In the genomic region with DNA sequence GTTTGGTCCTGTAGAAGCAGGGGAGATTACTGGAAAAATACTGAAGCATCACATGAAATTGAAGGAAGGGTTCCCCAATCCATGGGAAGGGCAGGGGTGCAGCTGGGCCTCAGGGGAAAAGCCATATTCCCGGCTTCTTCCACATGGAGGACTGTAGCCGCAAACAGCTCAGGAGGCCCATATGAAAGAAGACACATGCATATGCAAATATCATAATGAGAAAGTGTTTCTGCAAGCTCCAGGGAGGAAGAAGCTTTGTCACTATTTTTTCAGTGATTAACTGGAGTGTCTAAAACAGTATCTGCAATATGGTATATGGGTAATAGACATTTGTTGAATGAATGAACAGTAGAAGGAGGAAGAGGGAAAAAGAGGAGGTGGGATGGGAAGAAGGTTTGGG, we compare ENCODE assay signal across 18 cellular contexts. TPM values are rescaled to one million over a fixed set of nuclear protein-coding genes. Genes with fewer than 3 reads are reported as not detected.
A peak's percentile ranks its signal among the peaks of the same experiment; 100 is the strongest.
DNase-seq lines count a peak whose midpoint lies in the region; ATAC-seq, FAIRE-seq and TF ChIP-seq lines count a peak whose summit lies in the region.
"Had no signal": no experiment of that assay in that cellular context is flagged by ENCODE, and none has a peak within 500 bp of the region (broad histone marks: within the 10 kb centered on the region; RNA-seq: fewer than 3 reads in every experiment).

No MANE protein-coding gene starts in this region.

- ATAC-seq in GM12878, result no peak
- ATAC-seq: A549 had no signal

- FAIRE-seq in GM12891 (lab: Jason Lieb, UNC) (no peak), GM12878 (lab: Jason Lieb, UNC) (no peak)
- FAIRE-seq: A549, H54 had no signal

- POLR2A ChIA-PET in GM12878 (lab: Charles Lee), result no interaction called here

- in situ Hi-C loops in GM12878 (cut with MboI), result loop anchor here (5.0 to 10.0 kb wide), 4 partner anchors 198 to 1041 kb away; a partner anchor contains a TSS

- no peaks in the 10 kb centered on the region for H3K79me2 ChIP-seq in GM12878 (ENCODE audit: control insufficient read depth, insufficient read depth, low read length)

- TF ChIP-seq POLR2A in GM12891 (IDR thresholded peaks at IDR 0.05; ENCODE audit: low read depth, low read length) (no peak), GM12878 (IDR thresholded peaks at IDR 0.05; ENCODE audit: low read depth, low read length) (no peak), spleen (IDR thresholded peaks at IDR 0.05) (no peak)

- BruUV-seq in GM12878 (replicated peaks; lab: Mats Ljungman, UMichigan), result no TSS peak

- 50% methylated on average over 2 of the region's 2 CpGs for WGBS in GM12878 (ENCODE audit: insufficient coverage, insufficient replicate concordance, low lambda C conversion rate, missing lambda C conversion rate)
- WGBS in spleen, 5 donors, result 89 to 100% (median 92%) methylated on average over 2 of the region's 2 CpGs

- H4K20me1 ChIP-seq in GM12878 (ENCODE audit: control insufficient read depth, insufficient read depth), result no peaks in the 10 kb centered on the region

- SMC1A ChIA-PET in GM12878 (lab: Charles Lee; ENCODE audit: uncharacterized antibody, unreplicated experiment), result interaction anchor here (1.1 to 4.0 kb wide), 2 partner anchors 196 to 430 kb away, joined by 3 to 38 read pairs; no protein-coding TSS in a partner anchor

- RAD21 ChIA-PET in GM12878 (lab: Charles Lee; ENCODE audit: unreplicated experiment), result no interaction called here

- no peak for TF ChIP-seq RAD21 in GM12878 (IDR thresholded peaks at IDR 0.05; ENCODE audit: insufficient read depth, low read depth, low read length)

- intact Hi-C loops in GM12878 (cut with micrococcal nuclease; ENCODE audit: unreplicated experiment) (no loop called here), spleen (cut with DNase I; ENCODE audit: low total_unique reads) (loop anchor here (5.0 kb wide), 2 partner anchors 428 to 618 kb away; no protein-coding TSS in a partner anchor)

- H3K27ac ChIP-seq in GM12878 (ENCODE audit: control insufficient read depth, insufficient read depth) (no peak overlapping the region), spleen (no peak overlapping the region)
- H3K27ac ChIP-seq: 22Rv1, A549, C4-2B, GM23248 had no signal

- H3K9ac ChIP-seq in GM12878 (ENCODE audit: control insufficient read depth, insufficient read depth, low read length), result no peak overlapping the region
- H3K9ac ChIP-seq: GM23248 had no signal

- H3K4me2 ChIP-seq in GM12878 (ENCODE audit: control insufficient read depth, insufficient read depth), result no peak overlapping the region
- H3K4me2 ChIP-seq: A549 had no signal

- H3K36me3 ChIP-seq in GM12878 (ENCODE audit: control insufficient read depth in 2 of 2, insufficient read depth in 2 of 2, low read length in 1 of 2) (no peaks in the 10 kb centered on the region), spleen (no peaks in the 10 kb centered on the region)

- TF ChIP-seq CTCF in GM12878 (IDR thresholded peaks at IDR 0.05 in 2 of 3, conservative IDR thresholded peaks at IDR 0.05 in 1 of 3; ENCODE audit: control insufficient read depth in 2 of 3, extremely low read depth in 1 of 3, insufficient read depth in 1 of 3, low read depth in 3 of 3, low read length in 3 of 3), result no peak
- TF ChIP-seq CTCF in spleen (IDR thresholded peaks at IDR 0.05 in 8 of 11, conservative IDR thresholded peaks at IDR 0.05 in 3 of 11), result no peak

- CTCF ChIA-PET in GM12878 (lab: Yijun Ruan, JAX), result interaction anchor here (0.9 to 1.4 kb wide), 2 partner anchors 9 to 197 kb away, joined by 3 to 12 read pairs; no protein-coding TSS in a partner anchor

- H3K27me3 ChIP-seq in GM12878 (replicated peaks in 1 of 2; ENCODE audit: control insufficient read depth in 2 of 2, insufficient read depth in 2 of 2, low read length in 1 of 2), result no peaks in the 10 kb centered on the region
- H3K27me3 ChIP-seq in spleen (replicated peaks in 1 of 7), result no peaks in the 10 kb centered on the region

- no peak overlapping the region for H3K4me3 ChIP-seq in GM12878
- H3K4me3 ChIP-seq in spleen, result no peak overlapping the region
- H3K4me3 ChIP-seq: A549, GM23248 had no signal

- no peak overlapping the region for H2AFZ ChIP-seq in GM12878 (ENCODE audit: control insufficient read depth, low read depth, low read length)
- H2AFZ ChIP-seq: GM23248 had no signal

- H3K9me3 ChIP-seq in GM12878 (replicated peaks; ENCODE audit: control insufficient read depth, insufficient read depth, low read length), result no peaks in the 10 kb centered on the region
- H3K9me3 ChIP-seq in spleen, result no peaks in the 10 kb centered on the region
- H3K9me3 ChIP-seq: A549 had no signal

- no peak for TF ChIP-seq EP300 in GM12878 (IDR thresholded peaks at IDR 0.05; ENCODE audit: borderline replicate concordance in 1 of 2, control insufficient read depth in 1 of 2, low read depth in 2 of 2, low read length in 2 of 2)

- no peak for DNase-seq in GM12891 (ENCODE audit: insufficient read length, low spot score)
- DNase-seq in NCI-H526 (lab: John Stamatoyannopoulos, UW), result peak; percentile 22 to 67
- DNase-seq in GM12878 (ENCODE audit: low read depth, low spot score), result no peak
- peak; percentile 20 for DNase-seq in spleen
- DNase-seq in cerebellar nuclear complex (lab: John Stamatoyannopoulos, UW), result no peak
- no peak for DNase-seq in COLO668 (lab: John Stamatoyannopoulos, UW; ENCODE audit: unreplicated experiment)
- no peak for DNase-seq in NCI-H2107 (lab: John Stamatoyannopoulos, UW)
- DNase-seq: AML-193; CD4-positive, alpha-beta T cell; DMS153; DMS79; GDM1; GM23248; HCEC 1CT had no signal

- H3K4me1 ChIP-seq in GM12878 (ENCODE audit: control insufficient read depth, insufficient read depth, low read length) (peaks cover 6% of the 10 kb centered on the region), spleen (peaks cover 7 to 20% (median 11%) of the 10 kb centered on the region in 6 donors)

TF ChIP-seq in GM12891, 5 proteins besides CTCF, POLR2A, EP300 and RAD21:
- TF ChIP-seq POU2F2 (IDR thresholded peaks at IDR 0.05; ENCODE audit: low read depth, low read length) (peak; percentile 91; the same call in 1 of the 2 replicates), POLR2AphosphoS5 (IDR thresholded peaks at IDR 0.05; ENCODE audit: low read depth, low read length) (no peak), SPI1 (IDR thresholded peaks at IDR 0.05; ENCODE audit: low read depth, low read length) (no peak)

TF ChIP-seq in GM12878, 131 proteins besides CTCF, POLR2A, EP300 and RAD21:
- TF ChIP-seq, protein P1, sequence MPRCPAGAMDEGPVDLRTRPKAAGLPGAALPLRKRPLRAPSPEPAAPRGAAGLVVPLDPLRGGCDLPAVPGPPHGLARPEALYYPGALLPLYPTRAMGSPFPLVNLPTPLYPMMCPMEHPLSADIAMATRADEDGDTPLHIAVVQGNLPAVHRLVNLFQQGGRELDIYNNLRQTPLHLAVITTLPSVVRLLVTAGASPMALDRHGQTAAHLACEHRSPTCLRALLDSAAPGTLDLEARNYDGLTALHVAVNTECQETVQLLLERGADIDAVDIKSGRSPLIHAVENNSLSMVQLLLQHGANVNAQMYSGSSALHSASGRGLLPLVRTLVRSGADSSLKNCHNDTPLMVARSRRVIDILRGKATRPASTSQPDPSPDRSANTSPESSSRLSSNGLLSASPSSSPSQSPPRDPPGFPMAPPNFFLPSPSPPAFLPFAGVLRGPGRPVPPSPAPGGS (IDR thresholded peaks at IDR 0.05; ENCODE audit: borderline replicate concordance, insufficient read depth, low read depth, low read length, poor library complexity, severe bottlenecking), result no peak
- peak; percentile 81; the same call in 2 of the 3 replicates for TF ChIP-seq POU2F2 (IDR thresholded peaks at IDR 0.05; ENCODE audit: borderline replicate concordance, low read depth, low read length)
- TF ChIP-seq ETV6 (conservative IDR thresholded peaks at IDR 0.05 in 1 of 2, IDR thresholded peaks at IDR 0.05 in 1 of 2; ENCODE audit: borderline replicate concordance in 1 of 2, low read depth in 1 of 2), result no peak

RNA-seq across cellular contexts. Expression of a gene that starts 19.1 kb away (rescaled TPM):
- polyA plus RNA-seq in GM12891 (2012; ENCODE audit: low read depth, missing spikeins), result 11.6 TPM
- total RNA-seq in GM12878 (2013; cell fraction: nucleolus; rRNA removed), result 3.3 and 3.5 TPM in 2 replicates
- total RNA-seq in GM12878 (2014; rRNA removed), result 10.7 and 10.8 TPM in 2 replicates
- 13.0 and 14.7 TPM in 2 replicates for total RNA-seq in GM12878 (2014; rRNA removed; fragmentation: Illumina TruSeq; extraction: Trizol)
- total RNA-seq in GM12878 (2021), result 15.4 and 20.6 TPM in 2 replicates
- polyA plus RNA-seq in GM12878 (2011; ENCODE audit: low read depth), result 5.3 TPM
- polyA plus RNA-seq in GM12878 (2011; rRNA removed), result 26.1 and 39.1 TPM in 2 replicates
- polyA plus RNA-seq in GM12878 (2011; cell fraction: cytosol; rRNA removed), result 7.1 and 7.3 TPM in 2 replicates
- 3.4 and 5.5 TPM in 2 replicates for polyA plus RNA-seq in GM12878 (2011; cell fraction: nucleus; rRNA removed)
- 10.3 and 11.2 TPM in 2 replicates for polyA plus RNA-seq in GM12878 (2012)
- polyA plus RNA-seq in GM12878 (2014; fragmentation: Illumina TruSeq; extraction: Trizol), result 18.0 and 19.0 TPM in 2 replicates
- 10 to 100 TPM; 67.1 to 71.8 TPM for polyA plus RNA-seq in GM12878 (2014; fragmentation: Nextera tagmentation; extraction: Ambion mirVana)
- 9.2 and 10.9 TPM in 2 replicates for polyA plus RNA-seq in GM12878 (2014; rRNA removed)
- polyA plus RNA-seq in GM12878 (2016; fragmentation: Nextera tagmentation; extraction: Ambion mirVana), result 10 to 100 TPM; 50.6 to 54.8 TPM
- 5.8 and 6.9 TPM in 2 replicates for polyA minus RNA-seq in GM12878 (2011; rRNA and poly(A)+ RNA removed)
- 3.3 and 3.7 TPM in 2 replicates for polyA minus RNA-seq in GM12878 (2011; cell fraction: cytosol; rRNA and poly(A)+ RNA removed)
- polyA minus RNA-seq in GM12878 (2011; cell fraction: nucleus; rRNA and poly(A)+ RNA removed), result 2.7 and 3.5 TPM in 2 replicates
- 10 to 100 TPM; 13.7 to 17.9 (median 15.3) TPM for total RNA-seq in spleen
- polyA plus RNA-seq in spleen, result 10 to 100 TPM in 2 of 3 donors, 1 to 10 TPM in 1; 7.2 to 13.7 (median 10.2) TPM

RNA-seq across cellular contexts. Expression of a gene that starts 19.4 kb away (rescaled TPM):
- polyA plus RNA-seq in GM12891 (2012; ENCODE audit: low read depth, missing spikeins), result 9.0 TPM
- total RNA-seq in GM12878 (2013; cell fraction: nucleolus; rRNA removed), result 46.6 and 47.8 TPM in 2 replicates
- total RNA-seq in GM12878 (2014; rRNA removed) (18.9 and 20.5 TPM in 2 replicates), GM12878 (2014; rRNA removed; fragmentation: Illumina TruSeq; extraction: Trizol) (13.5 and 14.4 TPM in 2 replicates), GM12878 (2021) (14.5 and 15.4 TPM in 2 replicates), spleen (10 to 100 TPM; 17.3 to 30.6 (median 21.7) TPM)
- polyA plus RNA-seq in GM12878 (2011; ENCODE audit: low read depth), result 4.2 TPM
- polyA plus RNA-seq in GM12878 (2011; rRNA removed) (18.7 and 22.6 TPM in 2 replicates), GM12878 (2014; fragmentation: Illumina TruSeq; extraction: Trizol) (12.9 and 16.9 TPM in 2 replicates), GM12878 (2014; fragmentation: Nextera tagmentation; extraction: Ambion mirVana) (1 to 10 TPM; 5.6 to 6.9 TPM), GM12878 (2014; rRNA removed) (13.2 and 13.5 TPM in 2 replicates), GM12878 (2016; fragmentation: Nextera tagmentation; extraction: Ambion mirVana) (10 to 100 TPM; 24.3 to 27.8 TPM), spleen (1 to 10 TPM; 4.2 to 7.3 (median 7.1) TPM)
- 14.2 and 14.3 TPM in 2 replicates for polyA plus RNA-seq in GM12878 (2011; cell fraction: cytosol; rRNA removed)
- polyA plus RNA-seq in GM12878 (2011; cell fraction: nucleus; rRNA removed), result 14.9 and 17.4 TPM in 2 replicates
- 6.9 and 7.2 TPM in 2 replicates for polyA plus RNA-seq in GM12878 (2012)
- polyA minus RNA-seq in GM12878 (2011; rRNA and poly(A)+ RNA removed), result 21.0 and 22.2 TPM in 2 replicates
- polyA minus RNA-seq in GM12878 (2011; cell fraction: cytosol; rRNA and poly(A)+ RNA removed), result 6.0 and 10.7 TPM in 2 replicates
- polyA minus RNA-seq in GM12878 (2011; cell fraction: nucleus; rRNA and poly(A)+ RNA removed), result 27.0 and 38.5 TPM in 2 replicates

Comparison
In these comparisons a context has a peak if more than half of its experiments do, and no peak if none do; other contexts are left out.
1. DNase-seq: peak in NCI-H526 (2 of 2) and spleen (single experiment); none in GM12891 (single experiment), GM12878 (single experiment), cerebellar nuclear complex (0 of 2), COLO668 (single experiment) and NCI-H2107 (single experiment).